Comparison of ENCODE assay signal across 8 cellular contexts in the genomic region with DNA sequence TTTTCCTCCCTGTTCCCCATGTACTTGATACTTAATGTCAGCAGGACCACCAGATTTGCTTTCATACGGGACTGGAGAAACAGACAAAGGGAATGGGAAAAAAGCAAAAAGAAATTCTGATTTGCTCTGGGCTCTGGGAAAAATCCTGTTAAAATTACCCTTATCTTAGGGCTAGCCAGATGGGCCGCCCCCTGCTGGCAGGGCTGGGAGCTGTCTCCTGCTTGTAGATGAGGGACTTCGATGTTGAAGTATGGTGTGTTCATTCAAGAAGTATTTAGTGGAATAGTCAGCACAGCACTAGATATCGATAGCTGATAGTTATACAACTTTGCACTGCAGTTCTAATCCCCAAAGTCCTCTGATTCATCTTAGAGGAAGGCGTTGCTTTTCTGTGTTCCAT. TPM values are rescaled to one million over a fixed set of nuclear protein-coding genes. Genes with fewer than 3 reads are reported as not detected.
DNase-seq lines count a peak whose midpoint lies in the region; ATAC-seq and TF ChIP-seq lines count a peak whose summit lies in the region.

No MANE protein-coding gene starts in this region.

- no peaks in the 10 kb centered on the region for H3K4me1 ChIP-seq in IMR-90 (ENCODE audit: control insufficient read depth, insufficient read depth, low read length)
- peaks cover 4% of the 10 kb centered on the region for H3K4me1 ChIP-seq in effector memory CD4-positive, alpha-beta T cell (ENCODE audit: control insufficient read depth, insufficient read depth, low read length, poor library complexity, severe bottlenecking)
- H3K4me1 ChIP-seq in transverse colon: peaks cover 0 to 3% (median 0%) of the 10 kb centered on the region in 4 donors

- intact Hi-C loops in IMR-90 (cut with micrococcal nuclease) (loop anchor here (1.0 kb wide), 1 partner anchor 103 kb away; no protein-coding TSS in a partner anchor), transverse colon (cut with DNase I; ENCODE audit: low total_unique reads) (loop anchor here (5.0 kb wide), 1 partner anchor 101 kb away; no protein-coding TSS in a partner anchor)
- intact Hi-C loops in activated CD4-positive, alpha-beta T cell treated with anti-CD3 and anti-CD28 coated beads, Interleukin-2, amount 10 ng/mL, durations not matched to agents 24 days and 14 days (cut with micrococcal nuclease): loop anchor here (1.0 kb wide), 1 partner anchor 103 kb away; no protein-coding TSS in a partner anchor

- no peak overlapping the region for H4K5ac ChIP-seq in IMR-90 (ENCODE audit: low read depth, low read length)

- dilution Hi-C loops in IMR-90 (cut with HindIII; ENCODE audit: low sequenced_read_pairs, unreplicated experiment): no loop called here

- H2BK15ac ChIP-seq in IMR-90 (ENCODE audit: low read depth, low read length): no peak overlapping the region

- H3K9ac ChIP-seq in IMR-90 (ENCODE audit: low read depth, low read length): no peak overlapping the region

- H3K36me3 Mint-ChIP-seq in activated CD4-positive, alpha-beta T cell treated with anti-CD3 and anti-CD28 coated beads, Interleukin-2, amount 10 ng/mL, durations not matched to agents 24 days and 14 days (ENCODE audit: low read depth): peaks cover 11% of the 10 kb centered on the region
- H3K36me3 Mint-ChIP-seq in naive thymus-derived CD8-positive, alpha-beta T cell: peaks cover 0 to 25% (median 2%) of the 10 kb centered on the region in 3 donors

- TF ChIP-seq POLR2A in IMR-90 (IDR thresholded peaks at IDR 0.05; ENCODE audit: low read depth, low read length) (no peak), transverse colon (IDR thresholded peaks at IDR 0.05) (no peak)

- no peak overlapping the region for H4K8ac ChIP-seq in IMR-90 (ENCODE audit: low read depth in 2 of 2, low read length in 2 of 2)

- CTCF ChIA-PET in IMR-90 (lab: Yijun Ruan, JAX): interaction anchor here (0.6 to 1.9 kb wide), 4 partner anchors 10 to 103 kb away, joined by 3 to 6 read pairs (median 4); no protein-coding TSS in a partner anchor

- no peaks in the 10 kb centered on the region for H4K20me1 ChIP-seq in IMR-90 (ENCODE audit: insufficient read depth, low read length)

- no peak overlapping the region for H2BK5ac ChIP-seq in IMR-90 (ENCODE audit: low read depth, low read length, poor library complexity, severe bottlenecking)

- H3K36me3 ChIP-seq in IMR-90 (ENCODE audit: control insufficient read depth, insufficient read depth, low read length): peaks cover 8% of the 10 kb centered on the region
- peaks cover 14% of the 10 kb centered on the region for H3K36me3 ChIP-seq in effector memory CD4-positive, alpha-beta T cell (ENCODE audit: control insufficient read depth, insufficient read depth, low read length)
- no peaks in the 10 kb centered on the region for H3K36me3 ChIP-seq in transverse colon

- WGBS in IMR-90 (ENCODE audit: extremely low coverage in 2 of 2, insufficient read length in 1 of 2), 2 experiments: 20% methylated on average over 1 of the region's 5 CpGs; no CpG with 5 or more reads in 1 of the 2 experiments
- 48% methylated on average over 5 of the region's 5 CpGs; no CpG with 5 or more reads in 1 of the 2 donors for WGBS in transverse colon (ENCODE audit: low coverage in 1 of 2), 2 donors

- no peaks in the 10 kb centered on the region for H3K9me3 Mint-ChIP-seq in activated CD4-positive, alpha-beta T cell treated with anti-CD3 and anti-CD28 coated beads, Interleukin-2, amount 10 ng/mL, durations not matched to agents 24 days and 14 days
- H3K9me3 Mint-ChIP-seq in naive thymus-derived CD8-positive, alpha-beta T cell: no peaks in the 10 kb centered on the region

- H2AK5ac ChIP-seq in IMR-90 (ENCODE audit: low read depth, low read length): no peak overlapping the region

- H3K4ac ChIP-seq in IMR-90 (ENCODE audit: low read depth, low read length): no peak overlapping the region

- no TSS peak for BruUV-seq in IMR-90 (replicated peaks; lab: Mats Ljungman, UMichigan)

- H2BK120ac ChIP-seq in IMR-90 (ENCODE audit: low read depth, low read length): no peak overlapping the region

- peak; percentile 50 for TF ChIP-seq RAD21 in IMR-90 (IDR thresholded peaks at IDR 0.05; ENCODE audit: low read length)

- H3K27me3 ChIP-seq in IMR-90 (ENCODE audit: control insufficient read depth, insufficient read depth, low read length) (peaks cover 1% of the 10 kb centered on the region; the same call in 1 of the 2 replicates), transverse colon (no peaks in the 10 kb centered on the region)
- H3K27me3 ChIP-seq in effector memory CD4-positive, alpha-beta T cell (replicated peaks; ENCODE audit: control insufficient read depth, insufficient read depth, low read length, poor library complexity, severe bottlenecking): no peaks in the 10 kb centered on the region

- H3K27me3 Mint-ChIP-seq in activated CD4-positive, alpha-beta T cell treated with anti-CD3 and anti-CD28 coated beads, Interleukin-2, amount 10 ng/mL, durations not matched to agents 24 days and 14 days: no peaks in the 10 kb centered on the region
- no peaks in the 10 kb centered on the region for H3K27me3 Mint-ChIP-seq in naive thymus-derived CD8-positive, alpha-beta T cell

- no peak overlapping the region for H3K4me3 ChIP-seq in IMR-90 (ENCODE audit: insufficient read depth, low read depth, low read length)
- no peak overlapping the region for H3K4me3 ChIP-seq in effector memory CD4-positive, alpha-beta T cell (ENCODE audit: insufficient read depth, low read depth, low read length, poor library complexity, severe bottlenecking)
- no peak overlapping the region for H3K4me3 ChIP-seq in transverse colon

- no peak overlapping the region for H4K91ac ChIP-seq in IMR-90 (ENCODE audit: insufficient read depth, low read depth, low read length)

- DNase-seq in CMK (ENCODE audit: low read depth) (peak; percentile 11), IMR-90 (peak; percentile 39), transverse colon (peak; percentile 51)
- DNase-seq in activated CD4-positive, alpha-beta T cell treated with anti-CD3 and anti-CD28 coated beads, Interleukin-2, amount 10 ng/mL, durations not matched to agents 24 days and 14 days: peak; percentile 84
- DNase-seq in effector memory CD4-positive, alpha-beta T cell: peak; percentile 6 to 31 (median 19)
- DNase-seq in naive thymus-derived CD8-positive, alpha-beta T cell: peak; percentile 7 to 67 (median 42)

- no peak overlapping the region for H2AK9ac ChIP-seq in IMR-90 (replicated peaks; ENCODE audit: low read depth, low read length, poor library complexity)

- no peak overlapping the region for H3K4me3 Mint-ChIP-seq in activated CD4-positive, alpha-beta T cell treated with anti-CD3 and anti-CD28 coated beads, Interleukin-2, amount 10 ng/mL, durations not matched to agents 24 days and 14 days
- no peak overlapping the region for H3K4me3 Mint-ChIP-seq in naive thymus-derived CD8-positive, alpha-beta T cell

- H3K9me3 ChIP-seq in IMR-90 (ENCODE audit: control insufficient read depth, insufficient read depth, low read length): no peaks in the 10 kb centered on the region
- no peaks in the 10 kb centered on the region for H3K9me3 ChIP-seq in effector memory CD4-positive, alpha-beta T cell (ENCODE audit: control insufficient read depth, low read length)
- H3K9me3 ChIP-seq in transverse colon: no peaks in the 10 kb centered on the region

- no peak overlapping the region for H3K27ac ChIP-seq in IMR-90 (ENCODE audit: insufficient read depth, low read length)
- no peak overlapping the region for H3K27ac ChIP-seq in effector memory CD4-positive, alpha-beta T cell (ENCODE audit: insufficient read depth, low read length, poor library complexity, severe bottlenecking)
- no peak overlapping the region for H3K27ac ChIP-seq in transverse colon

- ATAC-seq in IMR-90 (ENCODE audit: low read depth) (peak; percentile 66), HG02870 (IDR thresholded peaks at IDR 0.05; ENCODE audit: unreplicated experiment) (no peak), HG03565 (IDR thresholded peaks at IDR 0.05; ENCODE audit: unreplicated experiment) (no peak)
- no peak for ATAC-seq in naive thymus-derived CD8-positive, alpha-beta T cell

- H3K4me2 ChIP-seq in IMR-90 (ENCODE audit: low read depth, low read length): no peak overlapping the region

- H3K56ac ChIP-seq in IMR-90 (ENCODE audit: extremely low read depth, insufficient read depth, low read length): no peak overlapping the region

- no peak overlapping the region for H2BK20ac ChIP-seq in IMR-90 (ENCODE audit: low read depth, low read length)

- no peak overlapping the region for H3K14ac ChIP-seq in IMR-90 (replicated peaks; ENCODE audit: low read depth, low read length)

- POLR2A ChIA-PET in IMR-90 (lab: Charles Lee; ENCODE audit: unreplicated experiment): no interaction called here
- POLR2A ChIA-PET in naive thymus-derived CD8-positive, alpha-beta T cell (lab: Charles Lee): interaction anchor here (0.6 to 1.1 kb wide), 2 partner anchors 103 to 226 kb away, joined by 3 read pairs; no protein-coding TSS in a partner anchor

- no peaks in the 10 kb centered on the region for H3K9me1 ChIP-seq in IMR-90 (ENCODE audit: insufficient read depth, low read length)

- no peaks in the 10 kb centered on the region for H3K79me1 ChIP-seq in IMR-90 (ENCODE audit: low read depth in 1 of 2, low read length in 2 of 2)

- no peak overlapping the region for H3K27ac Mint-ChIP-seq in activated CD4-positive, alpha-beta T cell treated with anti-CD3 and anti-CD28 coated beads, Interleukin-2, amount 10 ng/mL, durations not matched to agents 24 days and 14 days
- no peak overlapping the region for H3K27ac Mint-ChIP-seq in naive thymus-derived CD8-positive, alpha-beta T cell

- H3K4me1 Mint-ChIP-seq in activated CD4-positive, alpha-beta T cell treated with anti-CD3 and anti-CD28 coated beads, Interleukin-2, amount 10 ng/mL, durations not matched to agents 24 days and 14 days: peaks cover 10% of the 10 kb centered on the region
- peaks cover 5 to 14% (median 12%) of the 10 kb centered on the region in 4 donors for H3K4me1 Mint-ChIP-seq in naive thymus-derived CD8-positive, alpha-beta T cell

- in situ Hi-C loops in IMR-90 (cut with MboI; ENCODE audit: low sequenced_read_pairs): no loop called here
- in situ Hi-C loops in transverse colon (cut with MboI; ENCODE audit: low pct_ligation_motif_present in 1 of 4, low pct_unique_long_range_greater_than_20kb in 1 of 4, low sequenced_read_pairs in 3 of 4): loop anchor here in 3 of 4 donors (10.0 to 25.0 kb wide), 2 partner anchors 91 to 103 kb away; no protein-coding TSS in a partner anchor

- TF ChIP-seq EP300 in transverse colon (IDR thresholded peaks at IDR 0.05; ENCODE audit: low read depth): no peak

- H3K18ac ChIP-seq in IMR-90 (ENCODE audit: low read depth, low read length): no peak overlapping the region

- no peak overlapping the region for H3K23ac ChIP-seq in IMR-90 (ENCODE audit: low read depth, low read length)

- TF ChIP-seq CTCF in IMR-90 (conservative IDR thresholded peaks at IDR 0.05; ENCODE audit: low read depth, low read length) (peak; percentile 59), transverse colon (IDR thresholded peaks at IDR 0.05) (peak; percentile 55 to 70 (median 61))

- no peak overlapping the region for H2AFZ ChIP-seq in IMR-90 (replicated peaks; ENCODE audit: low read length, poor library complexity)

RNA-seq across cellular contexts. Expression of a gene that starts 45.8 kb away (rescaled TPM):
- total RNA-seq in IMR-90 (2012; rRNA removed): 0.28 and 0.54 TPM in 2 replicates
- 1.6 and 2.1 TPM in 2 replicates for polyA plus RNA-seq in IMR-90 (2012; rRNA removed)
- polyA plus RNA-seq in IMR-90 (2012; cell fraction: cytosol; rRNA removed): 1.1 and 1.4 TPM in 2 replicates
- polyA plus RNA-seq in IMR-90 (2012; cell fraction: nucleus; rRNA removed; ENCODE audit: low replicate concordance): 2.8 and 3.2 TPM in 2 replicates
- 8.0 and 9.2 TPM in 2 replicates for total RNA-seq in activated CD4-positive, alpha-beta T cell treated with anti-CD3 and anti-CD28 coated beads, Interleukin-2, amount 10 ng/mL, durations not matched to agents 24 days and 14 days
- total RNA-seq in naive thymus-derived CD8-positive, alpha-beta T cell: 1 to 10 TPM; 8.3 to 9.6 TPM
- polyA plus RNA-seq in naive thymus-derived CD8-positive, alpha-beta T cell: 1 to 10 TPM; 1.0 to 1.8 (median 1.1) TPM
- total RNA-seq in transverse colon: 10 to 100 TPM in 1 of 4 donors, 1 to 10 TPM in 3; 5.6 to 11.6 (median 8.0) TPM

Comparison
In these comparisons a context has a peak if more than half of its experiments do, and no peak if none do; other contexts are left out.
1. DNase-seq: peak in every context shown above with its lines; median percentile 84 in activated CD4-positive, alpha-beta T cell treated with anti-CD3 and anti-CD28 coated beads, Interleukin-2, amount 10 ng/mL, durations not matched to agents 24 days and 14 days; 51 in transverse colon; 42 in naive thymus-derived CD8-positive, alpha-beta T cell; 39 in IMR-90; 19 in effector memory CD4-positive, alpha-beta T cell; 11 in CMK.